In the genomic region with DNA sequence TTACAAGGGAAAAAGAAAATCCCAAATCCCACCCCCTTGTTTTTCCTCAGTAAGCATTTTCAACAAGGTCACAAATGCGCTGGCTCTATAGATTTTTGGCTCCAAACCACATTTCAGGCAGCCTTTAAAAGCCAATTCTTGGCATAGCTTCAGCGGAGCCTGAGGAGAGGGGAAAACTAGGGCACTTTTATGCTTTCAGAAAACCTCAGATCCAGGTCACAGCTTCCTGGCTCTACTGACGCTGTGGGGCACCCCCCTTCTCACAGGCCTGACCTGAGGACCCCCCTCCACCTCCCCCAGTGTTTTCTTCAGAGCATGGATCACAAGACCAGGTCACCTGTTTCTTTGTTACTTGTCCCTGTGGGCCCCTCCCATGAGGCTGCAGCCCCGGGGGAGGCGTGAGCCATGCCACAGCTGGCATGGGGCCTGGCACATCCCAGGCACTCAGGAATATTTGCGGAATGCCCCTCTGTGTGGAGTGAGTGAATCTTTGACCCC, we compare ENCODE assay signal across 8 cellular contexts. TPM values are rescaled to one million over a fixed set of nuclear protein-coding genes. Genes with fewer than 3 reads are reported as not detected.
A peak's percentile ranks its signal among the peaks of the same experiment; 100 is the strongest.
DNase-seq lines count a peak whose midpoint lies in the region; ATAC-seq and TF ChIP-seq lines count a peak whose summit lies in the region.

No MANE protein-coding gene starts in this region.

- H3K4me3 ChIP-seq in GM23248 (peak overlapping the region; percentile 27; the same call in 1 of the 2 replicates), gastroesophageal sphincter (no peak overlapping the region), sigmoid colon (peak overlapping the region in 1 of 4 donors; percentile 8)

- intact Hi-C loops in sigmoid colon (cut with DNase I), result no loop called here

- in situ Hi-C loops in GM23248 (cut with MboI), result no loop called here

- no peaks in the 10 kb centered on the region for H3K9me2 ChIP-seq in GM23248 (ENCODE audit: insufficient read depth)

- H2AFZ ChIP-seq in GM23248, result no peak overlapping the region

- TF ChIP-seq POLR2A in gastroesophageal sphincter (IDR thresholded peaks at IDR 0.05), result no peak
- TF ChIP-seq POLR2A in sigmoid colon (IDR thresholded peaks at IDR 0.05), result no peak

- H3K27me3 ChIP-seq in GM23248 (replicated peaks; ENCODE audit: insufficient read depth) (no peaks in the 10 kb centered on the region), gastroesophageal sphincter (no peaks in the 10 kb centered on the region), sigmoid colon (no peaks in the 10 kb centered on the region)

- no peak for TF ChIP-seq CTCF in VCaP (conservative IDR thresholded peaks at IDR 0.05)
- TF ChIP-seq CTCF in gastroesophageal sphincter (IDR thresholded peaks at IDR 0.05), result no peak
- TF ChIP-seq CTCF in sigmoid colon (IDR thresholded peaks at IDR 0.05), result no peak

- H3K4me1 ChIP-seq in GM23248 (ENCODE audit: insufficient read depth) (peaks cover 26% of the 10 kb centered on the region), gastroesophageal sphincter (peaks cover 12 to 64% (median 36%) of the 10 kb centered on the region in 3 donors), sigmoid colon (peaks cover 0 to 68% (median 62%) of the 10 kb centered on the region in 4 donors)

- H3K79me2 ChIP-seq in GM23248 (ENCODE audit: insufficient read depth), result no peaks in the 10 kb centered on the region

- peak overlapping the region; percentile 30 for H3K4me2 ChIP-seq in GM23248 (ENCODE audit: unreplicated experiment)

- H3K27ac ChIP-seq in GM23248, result peak overlapping the region; percentile 93
- peak overlapping the region; percentile 91 for H3K27ac ChIP-seq in VCaP
- H3K27ac ChIP-seq in gastroesophageal sphincter, result peak overlapping the region; percentile 86 to 96 (median 90)
- H3K27ac ChIP-seq in sigmoid colon, result peak overlapping the region; percentile 88 to 99 (median 98)

- TF ChIP-seq EP300 in gastroesophageal sphincter (IDR thresholded peaks at IDR 0.05), result no peak
- TF ChIP-seq EP300 in sigmoid colon (IDR thresholded peaks at IDR 0.05), result no peak

- H3K9me3 ChIP-seq in GM23248 (ENCODE audit: low read depth), result no peaks in the 10 kb centered on the region
- no peaks in the 10 kb centered on the region for H3K9me3 ChIP-seq in gastroesophageal sphincter
- H3K9me3 ChIP-seq in sigmoid colon, result no peaks in the 10 kb centered on the region

- peaks cover 8% of the 10 kb centered on the region; the same call in 1 of the 2 replicates for H3F3A ChIP-seq in GM23248 (ENCODE audit: insufficient read depth)

- H3K9ac ChIP-seq in GM23248, result peak overlapping the region; percentile 82

- H4K20me1 ChIP-seq in GM23248 (ENCODE audit: insufficient read depth), result no peaks in the 10 kb centered on the region

- ATAC-seq in gastroesophageal sphincter (no peak), GM18502 (IDR thresholded peaks at IDR 0.05; ENCODE audit: poor library complexity, unreplicated experiment) (no peak)

- H3K36me3 ChIP-seq in GM23248 (ENCODE audit: low read depth) (no peaks in the 10 kb centered on the region), gastroesophageal sphincter (peaks cover 0 to 11% of the 10 kb centered on the region in 2 donors), sigmoid colon (peaks cover 0 to 9% (median 1%) of the 10 kb centered on the region in 4 donors)

- peak; percentile 21 for DNase-seq in GM23248
- no peak for DNase-seq in sigmoid colon
- DNase-seq in activated gamma-delta T cell (lab: John Stamatoyannopoulos, UW), result no peak
- no peak for DNase-seq in activated naive CD4-positive, alpha-beta T cell treated with anti-CD3 and anti-CD28 coated beads, Interleukin-2, amount 50 U/mL, for 16 hours
- no peak for DNase-seq in NOMO-1 (lab: John Stamatoyannopoulos, UW; ENCODE audit: unreplicated experiment in 2 of 2)

- 72 to 84% methylated on average over 6 of the region's 6 CpGs for WGBS in GM23248 (ENCODE audit: low coverage in 1 of 2, low lambda C conversion rate in 2 of 2, missing lambda C conversion rate in 2 of 2), 2 experiments
- 23 to 27% methylated on average over 2 to 3 of the region's 6 CpGs for WGBS in gastroesophageal sphincter (ENCODE audit: low coverage in 1 of 2), 2 donors
- WGBS in sigmoid colon, 2 donors, result 73 to 81% methylated on average over 6 of the region's 6 CpGs

RNA-seq across cellular contexts. Expression of a gene that starts 30.1 kb away (rescaled TPM):
- 13.2 and 23.7 TPM in 2 replicates for total RNA-seq in GM23248 (2014; rRNA removed; shearing (Covaris generic))
- polyA plus RNA-seq in GM23248 (2016; fragmentation: Nextera tagmentation; extraction: Ambion mirVana) (0.43 and 0.44 TPM in 2 replicates), sigmoid colon (10 to 100 TPM in 2 of 3 donors, 1 to 10 TPM in 1; 5.4 to 28.2 (median 10.9) TPM)
- total RNA-seq in gastroesophageal sphincter (100 to 1,000 TPM in 1 of 4 donors, 10 to 100 TPM in 3; 70.9 to 234 (median 85.9) TPM), sigmoid colon (10 to 100 TPM; 36.4 to 100.0 (median 60.7) TPM)
